ENCODE assay signal across 20 cellular contexts in genomic region chr6:20814494-20814893, GRCh38.
A peak's percentile ranks its signal among the peaks of the same experiment; 100 is the strongest.
DNase-seq lines count a peak whose midpoint lies in the region; ATAC-seq, FAIRE-seq and TF ChIP-seq lines count a peak whose summit lies in the region.
"Had no signal": no experiment of that assay in that cellular context is flagged by ENCODE, and none has a peak within 500 bp of the region (broad histone marks: within the 10 kb centered on the region; RNA-seq: fewer than 3 reads in every experiment).

No MANE protein-coding gene starts in this region.

- peaks cover 5% of the 10 kb centered on the region for H3K4me1 Mint-ChIP-seq in stimulated activated memory B cell treated with anti-CD40 and anti-IgM and Interleukin-4, amounts not matched to agents 10 μg/mL and 1 μg/mL and 100 μg/mL, for 72 hours
- no peaks in the 10 kb centered on the region for H3K4me1 Mint-ChIP-seq in activated T-helper 17 cell treated with anti-CD3 and anti-CD28 coated beads, Interleukin-2, amount 50 U/mL, for 72 hours
- H3K4me1 Mint-ChIP-seq: CD14-positive monocyte had no signal

- H3K4me1 ChIP-seq in GM23248 (ENCODE audit: insufficient read depth) (peaks cover 19% of the 10 kb centered on the region), ascending aorta (peaks cover 0 to 15% of the 10 kb centered on the region in 2 donors)

- DNase-seq in GM23248: peak; percentile 10
- DNase-seq in bronchial epithelial cell (ENCODE audit: low read depth): peak; percentile 41
- DNase-seq in left lobe of liver (ENCODE audit: low spot score): no peak
- DNase-seq in ascending aorta (ENCODE audit: low spot score in 2 of 2): no peak
- no peak for DNase-seq in activated CD4-positive, alpha-beta T cell treated with anti-CD3 and anti-CD28 coated beads, Interleukin-2, amount 50 U/mL, for 1 hour
- DNase-seq: AML-193, DMS 273 treated with DMSO at 0.1 percent for 48 hours, GF-D8, HCEC 1CT, NCI-H1694 treated with DMSO at 0.1 percent for 48 hours, NCI-H2107, NCI-H524, PC-3, SIG-M5 had no signal

- TF ChIP-seq CTCF in bronchial epithelial cell (IDR thresholded peaks at IDR 0.05; ENCODE audit: insufficient read depth, low read length, severe bottlenecking) (no peak), ascending aorta (IDR thresholded peaks at IDR 0.05) (no peak)

- H4K20me1 ChIP-seq in GM23248 (ENCODE audit: insufficient read depth): no peaks in the 10 kb centered on the region

- FAIRE-seq in bronchial epithelial cell (lab: Jason Lieb, UNC): no peak
- FAIRE-seq: GM19239 had no signal

- peaks cover 2% of the 10 kb centered on the region for H3K9me3 Mint-ChIP-seq in stimulated activated memory B cell treated with anti-CD40 and anti-IgM and Interleukin-4, amounts not matched to agents 10 μg/mL and 1 μg/mL and 100 μg/mL, for 72 hours
- H3K9me3 Mint-ChIP-seq in activated T-helper 17 cell treated with anti-CD3 and anti-CD28 coated beads, Interleukin-2, amount 50 U/mL, for 72 hours: no peaks in the 10 kb centered on the region
- H3K9me3 Mint-ChIP-seq: GM23338 had no signal

- H3K27ac Mint-ChIP-seq in stimulated activated memory B cell treated with anti-CD40 and anti-IgM and Interleukin-4, amounts not matched to agents 10 μg/mL and 1 μg/mL and 100 μg/mL, for 72 hours: no peak overlapping the region
- no peak overlapping the region for H3K27ac Mint-ChIP-seq in activated T-helper 17 cell treated with anti-CD3 and anti-CD28 coated beads, Interleukin-2, amount 50 U/mL, for 72 hours
- H3K27ac Mint-ChIP-seq: GM23338 had no signal

- H3K4me3 Mint-ChIP-seq in stimulated activated memory B cell treated with anti-CD40 and anti-IgM and Interleukin-4, amounts not matched to agents 10 μg/mL and 1 μg/mL and 100 μg/mL, for 72 hours: no peak overlapping the region
- no peak overlapping the region for H3K4me3 Mint-ChIP-seq in activated T-helper 17 cell treated with anti-CD3 and anti-CD28 coated beads, Interleukin-2, amount 50 U/mL, for 72 hours
- H3K4me3 Mint-ChIP-seq: CD14-positive monocyte, GM23338 had no signal

- peaks cover 16% of the 10 kb centered on the region for H3F3A ChIP-seq in GM23248 (ENCODE audit: insufficient read depth)

- 97 to 100% methylated on average over 4 of the region's 4 CpGs for WGBS in GM23248 (ENCODE audit: low coverage in 1 of 2, low lambda C conversion rate in 2 of 2, missing lambda C conversion rate in 2 of 2), 2 experiments

- peaks cover 37% of the 10 kb centered on the region for H3K36me3 Mint-ChIP-seq in stimulated activated memory B cell treated with anti-CD40 and anti-IgM and Interleukin-4, amounts not matched to agents 10 μg/mL and 1 μg/mL and 100 μg/mL, for 72 hours
- H3K36me3 Mint-ChIP-seq in activated T-helper 17 cell treated with anti-CD3 and anti-CD28 coated beads, Interleukin-2, amount 50 U/mL, for 72 hours (ENCODE audit: low read depth): no peaks in the 10 kb centered on the region

- H2AFZ ChIP-seq in GM23248: no peak overlapping the region
- H2AFZ ChIP-seq: GM23338 had no signal

- H3K27me3 ChIP-seq in GM23248 (replicated peaks; ENCODE audit: insufficient read depth) (no peaks in the 10 kb centered on the region), bronchial epithelial cell (ENCODE audit: control insufficient read depth, insufficient read depth, low read length) (no peaks in the 10 kb centered on the region), ascending aorta (no peaks in the 10 kb centered on the region)

- ATAC-seq in left lobe of liver: peak; percentile 30
- ATAC-seq in stimulated activated memory B cell treated with anti-CD40 and anti-IgM and Interleukin-4, amounts not matched to agents 10 μg/mL and 1 μg/mL and 100 μg/mL, for 72 hours: no peak
- no peak for ATAC-seq in activated T-helper 17 cell treated with anti-CD3 and anti-CD28 coated beads, Interleukin-2, amount 50 U/mL, for 72 hours (replicated peaks)
- ATAC-seq: GM23338, PC-3 had no signal

- H3K27ac ChIP-seq in GM23248 (no peak overlapping the region), ascending aorta (no peak overlapping the region)
- H3K27ac ChIP-seq: RWPE1 had no signal

- H3K4me2 ChIP-seq in GM23248 (ENCODE audit: unreplicated experiment): no peak overlapping the region
- H3K4me2 ChIP-seq: GM23338 had no signal

- in situ Hi-C loops in GM23248 (cut with MboI): no loop called here

- no peak overlapping the region for H3K4me3 ChIP-seq in GM23248
- H3K4me3 ChIP-seq in bronchial epithelial cell (ENCODE audit: low read depth, low read length): no peak overlapping the region
- no peak overlapping the region for H3K4me3 ChIP-seq in ascending aorta
- H3K4me3 ChIP-seq: GM23338 had no signal

- H3K36me3 ChIP-seq in GM23248 (ENCODE audit: low read depth) (no peaks in the 10 kb centered on the region), bronchial epithelial cell (ENCODE audit: control insufficient read depth, insufficient read depth, low read length) (no peaks in the 10 kb centered on the region), ascending aorta (no peaks in the 10 kb centered on the region)

- intact Hi-C loops in ascending aorta (cut with DNase I): no loop called here

- H3K9ac ChIP-seq in GM23248: no peak overlapping the region

- 0 out of 2 replicates have a peak, but pooled peaks cover 3% of the 10 kb centered on the region for H3K9me2 ChIP-seq in GM23248 (ENCODE audit: insufficient read depth)

- H3K9me3 ChIP-seq in GM23248 (ENCODE audit: low read depth) (no peaks in the 10 kb centered on the region), ascending aorta (peaks cover 0 to 13% of the 10 kb centered on the region in 2 donors)

- H3K79me2 ChIP-seq in GM23248 (ENCODE audit: insufficient read depth): no peaks in the 10 kb centered on the region

- H3K27me3 Mint-ChIP-seq in stimulated activated memory B cell treated with anti-CD40 and anti-IgM and Interleukin-4, amounts not matched to agents 10 μg/mL and 1 μg/mL and 100 μg/mL, for 72 hours: no peaks in the 10 kb centered on the region
- no peaks in the 10 kb centered on the region for H3K27me3 Mint-ChIP-seq in activated T-helper 17 cell treated with anti-CD3 and anti-CD28 coated beads, Interleukin-2, amount 50 U/mL, for 72 hours

Comparison
In these comparisons a context has a peak if more than half of its experiments do, and no peak if none do; other contexts are left out.
1. DNase-seq: peak in GM23248 (single experiment) and bronchial epithelial cell (single experiment); none in left lobe of liver (single experiment), ascending aorta (0 of 2) and activated CD4-positive, alpha-beta T cell treated with anti-CD3 and anti-CD28 coated beads, Interleukin-2, amount 50 U/mL, for 1 hour (single experiment).